In the genomic region with DNA sequence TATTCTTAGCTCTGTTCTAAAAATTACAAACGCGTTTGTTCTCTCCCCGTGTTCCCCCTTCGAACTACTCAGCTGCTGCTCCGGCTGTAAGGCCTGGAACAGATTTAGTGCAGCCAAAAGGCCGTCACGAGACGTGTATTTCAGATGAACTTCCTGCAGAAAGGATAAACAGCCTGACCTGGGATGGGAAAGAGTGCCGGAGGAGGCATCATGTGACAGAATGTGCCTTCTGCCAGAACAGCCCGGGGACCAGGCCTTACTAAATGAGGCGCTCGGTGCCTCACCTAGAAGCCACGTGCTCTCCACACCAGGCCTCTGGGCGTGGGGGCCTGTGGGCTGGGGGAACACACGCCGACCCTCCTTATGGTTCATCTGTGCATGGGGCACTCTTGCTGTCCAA, we compare ENCODE assay signal across 20 cellular contexts.
DNase-seq lines count a peak whose midpoint lies in the region; ATAC-seq and TF ChIP-seq lines count a peak whose summit lies in the region.
"Had no signal": no experiment of that assay in that cellular context is flagged by ENCODE, and none has a peak within 500 bp of the region (broad histone marks: within the 10 kb centered on the region; RNA-seq: fewer than 3 reads in every experiment).

No MANE protein-coding gene starts in this region.

- peak overlapping the region; percentile 63 for H4K91ac ChIP-seq in mesenchymal stem cell (ENCODE audit: low read length)

- no peak overlapping the region for H2BK5ac ChIP-seq in mesenchymal stem cell (ENCODE audit: low read depth, low read length, poor library complexity, severe bottlenecking)

- H2BK120ac ChIP-seq in mesenchymal stem cell (ENCODE audit: low read depth, low read length): no peak overlapping the region

- peak overlapping the region; percentile 73 for H4K8ac ChIP-seq in mesenchymal stem cell (ENCODE audit: low read length)

- H2AFZ ChIP-seq in mesenchymal stem cell (ENCODE audit: low read depth, low read length): peak overlapping the region; percentile 51

- H3K79me1 ChIP-seq in mesenchymal stem cell (replicated peaks; ENCODE audit: low read length, poor library complexity, severe bottlenecking): no peaks in the 10 kb centered on the region

- no peak overlapping the region for H3K9ac ChIP-seq in mesenchymal stem cell (ENCODE audit: low read length)

- WGBS in adrenal gland, 4 donors: 60 to 76% (median 67%) methylated on average over 16 of the region's 16 CpGs
- WGBS in mesenchymal stem cell: 64% methylated on average over 16 of the region's 16 CpGs

- in situ Hi-C loops in gastrocnemius medialis (cut with MboI; ENCODE audit: low sequenced_read_pairs in 4 of 4): loop anchor here (5.0 to 10.0 kb wide), 4 partner anchors 93 to 188 kb away; a partner anchor contains a TSS

- DNase-seq in adrenal gland: peak in 3 of 7 donors; percentile 31 to 74 (median 41)
- DNase-seq in foreskin melanocyte: peak; percentile 88
- DNase-seq in mesenchymal stem cell: peak; percentile 30
- peak; percentile 58 to 62 for DNase-seq in gastrocnemius medialis
- no peak for DNase-seq in activated CD4-positive, alpha-beta T cell treated with anti-CD3 and anti-CD28 coated beads, Interleukin-2, amount 50 U/mL, for 1 hour
- no peak for DNase-seq in NCI-H526 (lab: John Stamatoyannopoulos, UW)
- DNase-seq: activated CD4-positive, CD25-positive, alpha-beta regulatory T cell treated with anti-CD3 and anti-CD28 coated beads, Interleukin-2, amount 50 U/mL, for 72 hours; activated CD8-positive, alpha-beta memory T cell treated with anti-CD3 and anti-CD28 coated beads, Interleukin-2, amount 10 ng/mL, durations not matched to agents 7 days and 5 days; activated naive CD4-positive, alpha-beta T cell treated with Interleukin-2 at 50 U/mL for 16 hours; CD4-positive, alpha-beta T cell; KG1; NCI-H1092; NCI-H2081 treated with DMSO at 0.1 percent for 48 hours; NCI-H69; OCI-M1; stimulated activated naive CD8-positive, alpha-beta T cell treated with anti-CD3 and anti-CD28 coated beads, Interleukin-15, amount 100 ng/mL, for 72 hours; T-helper 9 cell had no signal

- TF ChIP-seq POLR2A in adrenal gland (IDR thresholded peaks at IDR 0.05) (no peak), gastrocnemius medialis (IDR thresholded peaks at IDR 0.05) (no peak)

- H3K23ac ChIP-seq in mesenchymal stem cell (ENCODE audit: low read length in 2 of 2): no peak overlapping the region

- H3K36me3 ChIP-seq in adrenal gland (replicated peaks in 1 of 2): no peaks in the 10 kb centered on the region
- peaks cover 0 to 23% of the 10 kb centered on the region in 2 experiments for H3K36me3 ChIP-seq in mesenchymal stem cell (ENCODE audit: control insufficient read depth in 1 of 2, insufficient read depth in 2 of 2, low read depth in 1 of 2, low read length in 2 of 2)
- peaks cover 0 to 7% of the 10 kb centered on the region in 2 donors for H3K36me3 ChIP-seq in gastrocnemius medialis
- H3K36me3 ChIP-seq: SJSA1 had no signal

- no peaks in the 10 kb centered on the region for H3K9me3 ChIP-seq in adrenal gland (replicated peaks in 1 of 3)
- no peaks in the 10 kb centered on the region for H3K9me3 ChIP-seq in mesenchymal stem cell (ENCODE audit: control insufficient read depth, low read length)
- H3K9me3 ChIP-seq in gastrocnemius medialis: no peaks in the 10 kb centered on the region
- H3K9me3 ChIP-seq: SJSA1 had no signal

- peak overlapping the region in 1 of 2 experiments; percentile 37 for H2BK12ac ChIP-seq in mesenchymal stem cell (ENCODE audit: low read length in 2 of 2)

- H3K4me1 ChIP-seq in adrenal gland (replicated peaks in 1 of 2) (no peaks in the 10 kb centered on the region), mesenchymal stem cell (ENCODE audit: control insufficient read depth, insufficient read depth, low read depth, low read length) (peaks cover 5% of the 10 kb centered on the region), gastrocnemius medialis (peaks cover 53 to 59% of the 10 kb centered on the region in 2 donors)
- H3K4me1 ChIP-seq: SJSA1 had no signal

- ATAC-seq in gastrocnemius medialis (peak; percentile 19 to 63), HG02938 (IDR thresholded peaks at IDR 0.05; ENCODE audit: unreplicated experiment) (no peak), GM21447 (IDR thresholded peaks at IDR 0.05; ENCODE audit: unreplicated experiment) (no peak)
- ATAC-seq: activated CD8-positive, alpha-beta memory T cell treated with anti-CD3 and anti-CD28 coated beads, Interleukin-2, amount 10 ng/mL, durations not matched to agents 7 days and 5 days; stimulated activated naive CD8-positive, alpha-beta T cell treated with anti-CD3 and anti-CD28 coated beads, Interleukin-15, amount 100 ng/mL, for 72 hours had no signal

- peak overlapping the region in 1 of 2 experiments; percentile 35 for H3K14ac ChIP-seq in mesenchymal stem cell (ENCODE audit: low read length in 2 of 2)

- H3K4me3 ChIP-seq in adrenal gland (no peak overlapping the region), mesenchymal stem cell (ENCODE audit: insufficient read depth in 1 of 2, low read depth in 1 of 2, low read length in 2 of 2) (no peak overlapping the region), gastrocnemius medialis (no peak overlapping the region)
- H3K4me3 ChIP-seq: SJSA1 had no signal

- peak overlapping the region; percentile 37 for H2BK15ac ChIP-seq in mesenchymal stem cell (ENCODE audit: low read depth, poor library complexity, severe bottlenecking)

- peak overlapping the region in 1 of 2 experiments; percentile 33 for H3K4ac ChIP-seq in mesenchymal stem cell (ENCODE audit: low read depth in 1 of 2, low read length in 2 of 2)

- no peak overlapping the region for H2AK5ac ChIP-seq in mesenchymal stem cell (ENCODE audit: low read length, severe bottlenecking)

- H3K27ac ChIP-seq in adrenal gland: peak overlapping the region in 3 of 5 donors; percentile 15 to 74 (median 64)
- no peak overlapping the region for H3K27ac ChIP-seq in mesenchymal stem cell (ENCODE audit: low read length, poor library complexity, severe bottlenecking)
- H3K27ac ChIP-seq in gastrocnemius medialis: peak overlapping the region; percentile 74 to 84 (median 79)
- H3K27ac ChIP-seq: SJSA1 had no signal

- no peak for TF ChIP-seq CTCF in adrenal gland (IDR thresholded peaks at IDR 0.05)
- no peak for TF ChIP-seq CTCF in gastrocnemius medialis (IDR thresholded peaks at IDR 0.05 in 4 of 5, conservative IDR thresholded peaks at IDR 0.05 in 1 of 5)

- H3K18ac ChIP-seq in mesenchymal stem cell (ENCODE audit: low read depth in 1 of 2, low read length in 2 of 2): peak overlapping the region in 1 of 2 experiments; percentile 35

- no peaks in the 10 kb centered on the region for H3K27me3 ChIP-seq in adrenal gland
- no peaks in the 10 kb centered on the region for H3K27me3 ChIP-seq in mesenchymal stem cell (ENCODE audit: control insufficient read depth in 1 of 2, insufficient read depth in 1 of 2, low read length in 2 of 2)
- H3K27me3 ChIP-seq in gastrocnemius medialis: no peaks in the 10 kb centered on the region
- H3K27me3 ChIP-seq: SJSA1 had no signal

- intact Hi-C loops in adrenal gland (cut with DNase I) (loop anchor here (5.0 to 10.0 kb wide), 2 partner anchors 90 to 168 kb away; a partner anchor contains a TSS), gastrocnemius medialis (cut with DNase I; ENCODE audit: low total_unique reads) (no loop called here)

- no peak overlapping the region for H3K4me2 ChIP-seq in mesenchymal stem cell (ENCODE audit: low read length, poor library complexity, severe bottlenecking)

Comparison
In these comparisons a context has a peak if more than half of its experiments do, and no peak if none do; other contexts are left out.
1. DNase-seq: peak in foreskin melanocyte (single experiment), mesenchymal stem cell (single experiment) and gastrocnemius medialis (2 of 2); none in activated CD4-positive, alpha-beta T cell treated with anti-CD3 and anti-CD28 coated beads, Interleukin-2, amount 50 U/mL, for 1 hour (single experiment) and NCI-H526 (0 of 2).
2. ATAC-seq: peak in gastrocnemius medialis (2 of 2); none in HG02938 (single experiment) and GM21447 (single experiment).